ENCODE assay signal across 11 cellular contexts in genomic region chr6:28719275-28719940, GRCh38.
DNase-seq lines count a peak whose midpoint lies in the region; TF ChIP-seq lines count a peak whose summit lies in the region.
"Had no signal": no experiment of that assay in that cellular context is flagged by ENCODE, and none has a peak within 500 bp of the region (broad histone marks: within the 10 kb centered on the region; RNA-seq: fewer than 3 reads in every experiment).

No MANE protein-coding gene starts in this region.

- H3K23ac ChIP-seq in mesendoderm (ENCODE audit: low read length) = no peak overlapping the region

- H3K79me1 ChIP-seq in mesendoderm (ENCODE audit: low read length) = no peaks in the 10 kb centered on the region

- no peaks in the 10 kb centered on the region for H3K4me1 ChIP-seq in mesendoderm (ENCODE audit: control insufficient read depth, low read depth, low read length)
- no peaks in the 10 kb centered on the region for H3K4me1 ChIP-seq in left ventricle myocardium inferior

- H2BK120ac ChIP-seq in mesendoderm (ENCODE audit: low read depth, low read length) = no peak overlapping the region

- no peak overlapping the region for H3K18ac ChIP-seq in mesendoderm (ENCODE audit: low read length)

- H4K5ac ChIP-seq in mesendoderm (ENCODE audit: low read length) = no peak overlapping the region

- H3K9ac ChIP-seq in mesendoderm (ENCODE audit: low read length) = no peak overlapping the region

- H2BK5ac ChIP-seq in mesendoderm (ENCODE audit: low read length) = no peak overlapping the region

- no peaks in the 10 kb centered on the region for H3K79me2 ChIP-seq in mesendoderm (ENCODE audit: control insufficient read depth, insufficient read depth, low read length)

- H3K56ac ChIP-seq in mesendoderm (ENCODE audit: low read length) = no peak overlapping the region

- H3K36me3 ChIP-seq in mesendoderm (ENCODE audit: control insufficient read depth, insufficient read depth, low read length) (no peaks in the 10 kb centered on the region), left ventricle myocardium inferior (no peaks in the 10 kb centered on the region)

- no peak overlapping the region for H2BK15ac ChIP-seq in mesendoderm (replicated peaks; ENCODE audit: low read depth)

- TF ChIP-seq CTCF in dorsolateral prefrontal cortex (IDR thresholded peaks at IDR 0.05 in 54 of 56, conservative IDR thresholded peaks at IDR 0.05 in 2 of 56; ENCODE audit: low read depth in 1 of 56, partially characterized antibody in 56 of 56) (no peak), left ventricle myocardium inferior (IDR thresholded peaks at IDR 0.05; ENCODE audit: borderline replicate concordance) (no peak)

- DNase-seq in NCI-H748 (lab: John Stamatoyannopoulos, UW; ENCODE audit: unreplicated experiment) = peak; percentile 29
- DNase-seq in NCI-H748 treated with DMSO at 0.1 percent for 48 hours (lab: John Stamatoyannopoulos, UW) = no peak
- peak; percentile 41 for DNase-seq in Jurkat, Clone E6-1 (ENCODE audit: low read depth, low spot score)
- DNase-seq in SW 1271 (lab: John Stamatoyannopoulos, UW) = peak; percentile 15 to 44
- DNase-seq in mesendoderm = peak; percentile 84
- no peak for DNase-seq in dorsolateral prefrontal cortex
- DNase-seq in HuH-7 (ENCODE audit: low spot score) = no peak
- DNase-seq in left ventricle myocardium inferior = no peak
- DNase-seq: ACHN; effector CD8-positive, alpha-beta T cell; immature natural killer cell had no signal

- H3K4ac ChIP-seq in mesendoderm (ENCODE audit: low read depth, low read length) = no peak overlapping the region

- H4K8ac ChIP-seq in mesendoderm (ENCODE audit: low read depth, low read length) = no peak overlapping the region

- no peak overlapping the region for H2AK5ac ChIP-seq in mesendoderm (ENCODE audit: low read length)

- no peak overlapping the region for H3K27ac ChIP-seq in mesendoderm (ENCODE audit: low read depth, low read length)
- no peak overlapping the region for H3K27ac ChIP-seq in dorsolateral prefrontal cortex
- no peak overlapping the region for H3K27ac ChIP-seq in left ventricle myocardium inferior (replicated peaks)

- no peak overlapping the region for H3K4me3 ChIP-seq in Jurkat, Clone E6-1 (ENCODE audit: low read length)
- no peak overlapping the region for H3K4me3 ChIP-seq in mesendoderm (ENCODE audit: low read length)
- no peak overlapping the region for H3K4me3 ChIP-seq in dorsolateral prefrontal cortex
- H3K4me3 ChIP-seq in left ventricle myocardium inferior = no peak overlapping the region

- H3K4me2 ChIP-seq in mesendoderm (ENCODE audit: low read length) = no peak overlapping the region

- H3K27me3 ChIP-seq in mesendoderm (ENCODE audit: insufficient read depth, low read length, poor library complexity) (no peaks in the 10 kb centered on the region), dorsolateral prefrontal cortex (peaks cover 0 to 97% (median 57%) of the 10 kb centered on the region in 45 donors), left ventricle myocardium inferior (ENCODE audit: low read depth) (peaks cover 78% of the 10 kb centered on the region)

- no CpG with 5 or more reads among the region's 11 CpGs for WGBS in mesendoderm (ENCODE audit: extremely low coverage, insufficient coverage, low lambda C conversion rate)

- H3K9me3 ChIP-seq in left ventricle myocardium inferior (replicated peaks) = no peaks in the 10 kb centered on the region

- intact Hi-C loops in dorsolateral prefrontal cortex (cut with DNase I) (no loop called here), left ventricle myocardium inferior (cut with micrococcal nuclease) (no loop called here)

Comparison
In these comparisons a context has a peak if more than half of its experiments do, and no peak if none do; other contexts are left out.
1. DNase-seq: peak in NCI-H748 (single experiment), Jurkat, Clone E6-1 (single experiment), SW 1271 (2 of 2) and mesendoderm (single experiment); none in NCI-H748 treated with DMSO at 0.1 percent for 48 hours (single experiment), dorsolateral prefrontal cortex (0 of 10), HuH-7 (single experiment) and left ventricle myocardium inferior (single experiment).